13 cellular contexts compared by ENCODE assay signal in genomic region chr16:70804153-70804728, GRCh38. TPM values are rescaled to one million over a fixed set of nuclear protein-coding genes. Genes with fewer than 3 reads are reported as not detected.
A peak's percentile ranks its signal among the peaks of the same experiment; 100 is the strongest.
DNase-seq lines count a peak whose midpoint lies in the region; ATAC-seq, FAIRE-seq and TF ChIP-seq lines count a peak whose summit lies in the region.
"Had no signal": no experiment of that assay in that cellular context is flagged by ENCODE, and none has a peak within 500 bp of the region (broad histone marks: within the 10 kb centered on the region; RNA-seq: fewer than 3 reads in every experiment).

No MANE protein-coding gene starts in this region.

- H2AFZ ChIP-seq in HCT116 (ENCODE audit: low read depth, low read length, poor library complexity, severe bottlenecking) = no peak overlapping the region

- H3K9me3 ChIP-seq in A549 (no peaks in the 10 kb centered on the region; the same call in 1 of the 3 replicates), HCT116 (ENCODE audit: control insufficient read depth in 1 of 2, insufficient read depth in 1 of 2, low read depth in 1 of 2, low read length in 2 of 2) (peaks cover 0 to 9% of the 10 kb centered on the region in 2 experiments; a peak in 1 of 4 replicates)
- no peaks in the 10 kb centered on the region for H3K9me3 ChIP-seq in CD4-positive, alpha-beta memory T cell (ENCODE audit: control insufficient read depth in 1 of 2, low read length in 2 of 2)

- H3K9me3 Mint-ChIP-seq in CD4-positive, alpha-beta memory T cell = peaks cover 0 to 8% (median 0%) of the 10 kb centered on the region in 8 donors

- no peaks in the 10 kb centered on the region for H3K36me3 ChIP-seq in HCT116 (ENCODE audit: control insufficient read depth in 1 of 2, insufficient read depth in 2 of 2, low read length in 2 of 2)
- H3K36me3 ChIP-seq in CD4-positive, alpha-beta memory T cell (ENCODE audit: insufficient read depth, low read length) = no peaks in the 10 kb centered on the region

- WGBS in A549 (ENCODE audit: missing lambda C conversion rate) = 8% methylated on average over 8 of the region's 8 CpGs

- H4K20me1 ChIP-seq in HCT116 (ENCODE audit: insufficient read depth) = no peaks in the 10 kb centered on the region

- H3K4me3 Mint-ChIP-seq in CD4-positive, alpha-beta memory T cell = no peak overlapping the region

- peaks cover 0 to 9% of the 10 kb centered on the region in 2 donors for H3K36me3 Mint-ChIP-seq in CD4-positive, alpha-beta memory T cell
- H3K36me3 Mint-ChIP-seq: CD4-positive, CD25-positive, alpha-beta regulatory T cell had no signal

- H3K4me2 ChIP-seq in A549 (0 out of 3 replicates have a peak overlapping the region, but pooled peaks have one; percentile 14), HCT116 (ENCODE audit: low read length) (no peak overlapping the region)

- TF ChIP-seq RAD21 in A549 (conservative IDR thresholded peaks at IDR 0.05 in 1 of 2, IDR thresholded peaks at IDR 0.05 in 1 of 2) (no peak), HCT116 (IDR thresholded peaks at IDR 0.05; ENCODE audit: low read depth) (no peak)

- CTCF ChIA-PET in A549 (lab: Yijun Ruan, JAX) = interaction anchor here (1.1 to 1.4 kb wide), 2 partner anchors 125 to 695 kb away, joined by 3 to 4 read pairs; no protein-coding TSS in a partner anchor
- CTCF ChIA-PET in HCT116 (lab: Charles Lee) = no interaction called here
- CTCF ChIA-PET in CD4-positive, alpha-beta memory T cell (lab: Charles Lee; ENCODE audit: partially characterized antibody) = no interaction called here

- no peak overlapping the region; a peak in 2 of 6 replicates for H3K27ac ChIP-seq in A549
- H3K27ac ChIP-seq in HCT116 (ENCODE audit: low read depth, low read length) = no peak overlapping the region
- H3K27ac ChIP-seq in CD4-positive, alpha-beta memory T cell (ENCODE audit: low read depth, low read length) = no peak overlapping the region

- intact Hi-C loops in HCT116 (cut with micrococcal nuclease) = loop anchor here (5.0 kb wide), 1 partner anchor 553 kb away; the partner anchor contains the start of gene CALB2
- intact Hi-C loops in posterior vena cava (cut with DNase I) = no loop called here
- intact Hi-C loops in CD4-positive, alpha-beta memory T cell (cut with micrococcal nuclease) = loop anchor here (10.0 kb wide), 1 partner anchor 761 kb away; no protein-coding TSS in a partner anchor

- no peak for TF ChIP-seq CTCF in A549 (IDR thresholded peaks at IDR 0.05)
- TF ChIP-seq CTCF in HCT116 (IDR thresholded peaks at IDR 0.05 in 2 of 3, conservative IDR thresholded peaks at IDR 0.05 in 1 of 3; ENCODE audit: borderline replicate concordance in 1 of 3, insufficient read depth in 1 of 3, low read depth in 2 of 3, low read length in 2 of 3) = no peak
- no peak for TF ChIP-seq CTCF in fibroblast of pulmonary artery (IDR thresholded peaks at IDR 0.05; ENCODE audit: low read length, missing control alignments)

- ATAC-seq in A549 (no peak), HCT116 (no peak)

- peaks cover 8 to 17% of the 10 kb centered on the region in 2 donors for H3K27me3 Mint-ChIP-seq in CD4-positive, alpha-beta memory T cell

- DNase-seq in A549 (ENCODE audit: low read depth in 1 of 2, low spot score in 1 of 2) (peak in 1 of 2 experiments; percentile 37), HCT116 (ENCODE audit: low read depth, low spot score) (no peak), SIG-M5 (lab: John Stamatoyannopoulos, UW) (peak; percentile 78), fibroblast of pulmonary artery (ENCODE audit: low read depth) (peak; percentile 94), posterior vena cava (ENCODE audit: low spot score) (no peak), NCI-H2196 treated with DMSO at 0.1 percent for 48 hours (lab: John Stamatoyannopoulos, UW; ENCODE audit: unreplicated experiment) (no peak)
- DNase-seq in stimulated activated naive CD4-positive, alpha-beta T cell (lab: John Stamatoyannopoulos, UW) = no peak
- DNase-seq in CD4-positive, alpha-beta memory T cell = no peak
- DNase-seq: NCI-H187 treated with DMSO at 0.1 percent for 48 hours, nucleus accumbens had no signal

- TF ChIP-seq EP300 in A549 (IDR thresholded peaks at IDR 0.05) = no peak

- TF ChIP-seq POLR2A in A549 (IDR thresholded peaks at IDR 0.05; ENCODE audit: low read length) (no peak), HCT116 (IDR thresholded peaks at IDR 0.05; ENCODE audit: borderline replicate concordance, extremely low read depth, insufficient read depth, insufficient read length) (no peak)

- POLR2A ChIA-PET in A549 (lab: Yijun Ruan, JAX) (no interaction called here), HCT116 (lab: Charles Lee) (no interaction called here)
- POLR2A ChIA-PET in CD4-positive, alpha-beta memory T cell (lab: Charles Lee; ENCODE audit: partially characterized antibody) = no interaction called here

- BruUV-seq in HCT116 (replicated peaks; lab: Mats Ljungman, UMichigan) = no TSS peak

- H3K27ac Mint-ChIP-seq in CD4-positive, alpha-beta memory T cell = no peak overlapping the region
- H3K27ac Mint-ChIP-seq: CD4-positive, CD25-positive, alpha-beta regulatory T cell had no signal

- FAIRE-seq in A549 (lab: Jason Lieb, UNC) = no peak
- FAIRE-seq: GM12892, islet of Langerhans had no signal

- peaks cover 9% of the 10 kb centered on the region; the same call in 2 of the 3 replicates for H3K4me1 ChIP-seq in A549
- peaks cover 9 to 16% of the 10 kb centered on the region in 2 experiments for H3K4me1 ChIP-seq in HCT116 (ENCODE audit: control insufficient read depth in 1 of 2, insufficient read depth in 2 of 2, low read length in 2 of 2)
- peaks cover 19% of the 10 kb centered on the region for H3K4me1 ChIP-seq in CD4-positive, alpha-beta memory T cell (ENCODE audit: insufficient read depth, low read length)

- peaks cover 13 to 27% (median 20%) of the 10 kb centered on the region in 4 donors for H3K4me1 Mint-ChIP-seq in CD4-positive, alpha-beta memory T cell

- no peak overlapping the region for H3K9ac ChIP-seq in HCT116 (ENCODE audit: low read length)

- no peaks in the 10 kb centered on the region for H3K9me2 ChIP-seq in HCT116 (ENCODE audit: insufficient read depth)

- RAD21 ChIA-PET in HCT116 (lab: Charles Lee; ENCODE audit: low non-redundant PET in 1 of 2, low total read pairs in 2 of 2, uncharacterized antibody in 2 of 2, unreplicated experiment in 2 of 2) = no interaction called here

- H3K79me2 ChIP-seq in HCT116 (ENCODE audit: insufficient read depth, low read length) = peaks cover 16% of the 10 kb centered on the region

- H3K27me3 ChIP-seq in HCT116 (ENCODE audit: insufficient read depth, low read length) = peaks cover 11% of the 10 kb centered on the region; the same call in 1 of the 2 replicates
- peaks cover 7% of the 10 kb centered on the region for H3K27me3 ChIP-seq in CD4-positive, alpha-beta memory T cell (ENCODE audit: insufficient read depth, low read length)

- H3K4me3 ChIP-seq in A549 = no peak overlapping the region
- no peak overlapping the region for H3K4me3 ChIP-seq in HCT116 (replicated peaks in 1 of 2; ENCODE audit: low read depth in 1 of 2, low read length in 2 of 2)
- H3K4me3 ChIP-seq in fibroblast of pulmonary artery (replicated peaks; ENCODE audit: low read depth, low read length) = no peak overlapping the region
- no peak overlapping the region for H3K4me3 ChIP-seq in CD4-positive, alpha-beta memory T cell (ENCODE audit: low read length in 2 of 2)

TF ChIP-seq in A549, 52 proteins besides CTCF, POLR2A, EP300 and RAD21 (continues in another document):
- no peak for TF ChIP-seq EHMT2 (IDR thresholded peaks at IDR 0.05; ENCODE audit: low read depth)
- no peak for TF ChIP-seq CBX8 (IDR thresholded peaks at IDR 0.05)
- no peak for TF ChIP-seq SMC3 (IDR thresholded peaks at IDR 0.05)
- no peak for TF ChIP-seq FOSB (CRISPR knock-in tag; IDR thresholded peaks at IDR 0.05)
- TF ChIP-seq RNF2 (IDR thresholded peaks at IDR 0.05; ENCODE audit: borderline replicate concordance, low read depth) = no peak
- TF ChIP-seq ZSCAN20 (CRISPR knock-in tag; IDR thresholded peaks at IDR 0.05) = no peak
- no peak for TF ChIP-seq ZNF302 (CRISPR knock-in tag; IDR thresholded peaks at IDR 0.05)
- no peak for TF ChIP-seq KDM5A (IDR thresholded peaks at IDR 0.05)
- no peak for TF ChIP-seq MAFK (IDR thresholded peaks at IDR 0.05; ENCODE audit: partially characterized antibody)
- no peak for TF ChIP-seq MAZ (IDR thresholded peaks at IDR 0.05; ENCODE audit: borderline replicate concordance, low read depth, low read length)
- no peak for TF ChIP-seq MAX (IDR thresholded peaks at IDR 0.05)
- no peak for TF ChIP-seq PHF8 (IDR thresholded peaks at IDR 0.05; ENCODE audit: borderline replicate concordance, low read depth)

TF ChIP-seq in HCT116, 20 proteins besides CTCF, POLR2A, EP300 and RAD21:
- TF ChIP-seq SRF (IDR thresholded peaks at IDR 0.05; ENCODE audit: low read depth) (no peak), CBX3 (IDR thresholded peaks at IDR 0.05; ENCODE audit: low read depth) (0 out of 2 replicates have a peak, but pooled peaks have one; percentile 15)
TF ChIP-seq in HCT116: peak in this region for 1.

RNA-seq across cellular contexts. Expression of gene VAC14, which starts 3.3 kb away (rescaled TPM):
- polyA plus RNA-seq in A549 (2011; rRNA removed) (27.0 and 32.0 TPM in 2 replicates), A549 (2017; fragmentation: RNase III; extraction: RNeasy Plus Mini Kit Qiagen cat#74134 plus additional on column Dnase treatment) (22.7 to 25.3 TPM (median 23.5 TPM) in 3 replicates)
- 37.8 and 46.7 TPM in 2 replicates for polyA plus RNA-seq in A549 (2012; cell fraction: cytosol; rRNA removed)
- 56.9 and 76.5 TPM in 2 replicates for polyA plus RNA-seq in A549 (2012; cell fraction: nucleus; rRNA removed)
- 51.8 and 54.6 TPM in 2 replicates for polyA minus RNA-seq in A549 (2011; rRNA and poly(A)+ RNA removed)
- total RNA-seq in HCT116 (2021; ENCODE audit: unreplicated experiment) (35.3 TPM), posterior vena cava (10 to 100 TPM; 25.8 to 28.4 TPM)
- 22.8 and 29.2 TPM in 2 replicates for polyA plus RNA-seq in HCT116 (2012)
- 10 to 100 TPM; 37.8 to 40.6 TPM for total RNA-seq in CD4-positive, alpha-beta memory T cell
- 10 to 100 TPM; 30.0 to 41.8 TPM for polyA plus RNA-seq in CD4-positive, alpha-beta memory T cell

Comparison
In these comparisons a context has a peak if more than half of its experiments do, and no peak if none do; other contexts are left out.
1. DNase-seq: peak in SIG-M5 (single experiment) and fibroblast of pulmonary artery (single experiment); none in HCT116 (single experiment), stimulated activated naive CD4-positive, alpha-beta T cell (0 of 6), posterior vena cava (single experiment), CD4-positive, alpha-beta memory T cell (0 of 5) and NCI-H2196 treated with DMSO at 0.1 percent for 48 hours (single experiment).
2. intact Hi-C loops: an anchor here in HCT116 (5.0 kb wide) and CD4-positive, alpha-beta memory T cell (10.0 kb wide); none called in posterior vena cava.